26 cellular contexts compared by ENCODE assay signal in the genomic region with DNA sequence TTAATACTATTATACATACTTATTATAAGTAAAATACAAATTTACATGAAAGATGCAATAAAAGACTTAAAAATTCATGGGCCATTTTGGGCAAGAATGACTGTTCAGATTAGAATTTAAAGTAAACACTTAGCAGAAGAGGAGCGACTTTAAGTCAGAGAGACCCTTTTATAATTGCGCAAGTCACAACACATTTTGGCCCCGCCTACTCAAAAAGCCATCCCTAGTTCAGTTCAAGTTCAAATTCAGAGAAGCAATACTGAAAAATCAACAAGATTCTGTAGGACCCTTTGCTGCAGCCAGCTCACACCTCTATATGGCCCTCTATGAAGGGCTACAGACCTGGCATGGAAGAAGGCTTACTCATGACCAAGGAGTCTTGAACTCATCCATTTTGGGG.
"Had no signal": no experiment of that assay in that cellular context is flagged by ENCODE, and none has a peak within 500 bp of the region (broad histone marks: within the 10 kb centered on the region; RNA-seq: fewer than 3 reads in every experiment).

No MANE protein-coding gene starts in this region.

- FAIRE-seq: urothelium cell line had no signal

- H3K9ac ChIP-seq: neural progenitor cell, parathyroid adenoma had no signal

- H2AFZ ChIP-seq: neural progenitor cell, parathyroid adenoma had no signal

- H3K4me3 ChIP-seq: neural progenitor cell, ovary, psoas muscle, skin epidermis, smooth muscle cell, spleen, stomach, thoracic aorta, thyroid gland, tibial nerve, upper lobe of left lung, vagina had no signal

- H3K27ac ChIP-seq: neural progenitor cell, ovary, parathyroid adenoma, psoas muscle, skin epidermis, spleen, stomach, thoracic aorta, thyroid gland, tibial nerve, upper lobe of left lung, vagina had no signal

- H3K27me3 ChIP-seq: neural progenitor cell, ovary, spleen, stomach, thyroid gland, tibial nerve, upper lobe of left lung, vagina had no signal

- H3K36me3 ChIP-seq: neural progenitor cell, ovary, stomach, thoracic aorta, thyroid gland, upper lobe of left lung, vagina had no signal

- ATAC-seq: natural killer cell; psoas muscle; right cardiac atrium; sciatic nerve; stimulated activated effector memory CD8-positive, alpha-beta T cell treated with anti-CD3 and anti-CD28 coated beads, Interleukin-12 subunit alpha, Interleukin-12 subunit beta, amount 100 ng/mL, for 72 hours; stimulated activated naive B cell treated with anti-CD40 and anti-IgM and Interleukin-4, amounts not matched to agents 10 μg/mL and 1 μg/mL and 100 μg/mL, for 72 hours had no signal

- H3K9me3 ChIP-seq: ovary, psoas muscle, spleen, stomach, thoracic aorta, thyroid gland, tibial nerve, upper lobe of left lung, vagina had no signal

- H3K79me2 ChIP-seq: parathyroid adenoma had no signal

- H3K4me2 ChIP-seq: neural progenitor cell, smooth muscle cell had no signal

- DNase-seq: natural killer cell; occipital lobe; ovary; posterior cingulate gyrus; psoas muscle; right cardiac atrium; spleen; stimulated activated CD4-positive, alpha-beta T cell treated with anti-CD3 and anti-CD28 coated beads, Interleukin-12 subunit alpha, Interleukin-12 subunit beta, amount 100 ng/mL, for 4 hours; stimulated activated CD4-positive, alpha-beta T cell treated with anti-CD3 and anti-CD28 coated beads, Interleukin-1b, Interleukin-23, amount 100 ng/mL, for 48 hours; stimulated activated CD4-positive, alpha-beta T cell treated with anti-CD3 and anti-CD28 coated beads, Interleukin-4, amount 100 ng/mL, for 24 hours; stimulated activated naive B cell treated with anti-CD40 and anti-IgM and Interleukin-4, amounts not matched to agents 10 μg/mL and 1 μg/mL and 100 μg/mL, for 72 hours; stimulated activated naive CD4-positive, alpha-beta T cell treated with Interleukin-2 at 50 U/mL for 16 hours; stomach; thyroid gland; trophoblast cell; upper lobe of left lung had no signal

- H3K4me1 ChIP-seq: parathyroid adenoma, thyroid gland had no signal
